ENCODE assay signal across 17 cellular contexts in the genomic region with DNA sequence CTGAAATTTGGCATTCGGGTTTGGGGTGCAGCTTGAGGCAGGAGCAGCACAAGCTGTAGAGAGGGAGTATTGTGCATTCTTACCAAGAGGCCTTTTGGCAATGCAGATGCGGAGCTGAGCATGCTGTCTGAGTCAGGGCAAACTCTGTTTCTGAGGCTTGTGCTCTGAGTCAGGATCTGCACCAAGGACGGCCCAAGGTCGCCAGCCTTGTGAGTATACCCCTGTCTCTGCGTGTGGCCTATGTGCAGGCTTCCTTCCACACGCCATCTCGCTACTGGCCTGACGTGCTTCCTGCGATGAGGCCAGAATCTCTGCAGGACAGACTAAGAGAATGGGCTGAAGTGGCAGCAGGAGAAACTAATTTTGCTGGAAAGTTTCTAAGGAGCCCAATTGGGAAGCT.
"Had no signal": no experiment of that assay in that cellular context is flagged by ENCODE, and none has a peak within 500 bp of the region (broad histone marks: within the 10 kb centered on the region; RNA-seq: fewer than 3 reads in every experiment).

No MANE protein-coding gene starts in this region.

- H3K9me3 Mint-ChIP-seq: activated CD4-positive, alpha-beta T cell treated with anti-CD3 and anti-CD28 coated beads, Interleukin-2, amount 10 ng/mL, durations not matched to agents 7 days and 5 days; activated naive CD4-positive, alpha-beta T cell treated with anti-CD3 and anti-CD28 coated beads, Interleukin-2, amount 10 ng/mL, durations not matched to agents 7 days and 5 days; activated T-helper 2 cell treated with anti-CD3 and anti-CD28 coated beads, Interferon-gamma antibody, Interleukin-2, Interleukin-4, amounts not matched to agents 10 μg/mL and 5 μg/mL and 100 μg/mL, durations not matched to agents 14 hours and 24 hours and 36 hours; mesothelial cell of epicardium; neural crest cell had no signal

- H3K4me3 Mint-ChIP-seq: activated CD4-positive, alpha-beta T cell treated with anti-CD3 and anti-CD28 coated beads, Interleukin-2, amount 10 ng/mL, durations not matched to agents 7 days and 5 days; activated naive CD4-positive, alpha-beta T cell treated with anti-CD3 and anti-CD28 coated beads, Interleukin-2, amount 10 ng/mL, durations not matched to agents 7 days and 5 days; mesothelial cell of epicardium; neural crest cell had no signal

- H3K4me1 Mint-ChIP-seq: activated CD4-positive, alpha-beta T cell treated with anti-CD3 and anti-CD28 coated beads, Interleukin-2, amount 10 ng/mL, durations not matched to agents 7 days and 5 days; activated naive CD4-positive, alpha-beta T cell treated with anti-CD3 and anti-CD28 coated beads, Interleukin-2, amount 10 ng/mL, durations not matched to agents 7 days and 5 days had no signal

- H3K4me1 ChIP-seq: lower lobe of right lung, pancreas, transverse colon had no signal

- ATAC-seq: gastrocnemius medialis, lower lobe of right lung had no signal

- H3K36me3 ChIP-seq: gastrocnemius medialis, lower lobe of right lung, pancreas, transverse colon had no signal

- H3K27me3 ChIP-seq: gastrocnemius medialis, pancreas, transverse colon had no signal

- H3K4me3 ChIP-seq: gastrocnemius medialis, lower lobe of right lung, pancreas, skin epidermis, transverse colon had no signal

- DNase-seq: activated CD4-positive, alpha-beta T cell treated with anti-CD3 and anti-CD28 coated beads, Interleukin-2, amount 10 ng/mL, durations not matched to agents 7 days and 5 days; activated CD4-positive, CD25-positive, alpha-beta regulatory T cell; activated CD8-positive, alpha-beta memory T cell treated with anti-CD3 and anti-CD28 coated beads for 24 hours; activated naive CD4-positive, alpha-beta T cell treated with anti-CD3 and anti-CD28 coated beads, Interleukin-2, amount 10 ng/mL, durations not matched to agents 7 days and 5 days; amniotic stem cell; effector CD8-positive, alpha-beta T cell; gastrocnemius medialis; hippocampal formation; kidney glomerular epithelial cell; lower lobe of right lung; T-helper 2 cell; transverse colon had no signal

- H3K27ac ChIP-seq: gastrocnemius medialis, lower lobe of right lung, pancreas, skin epidermis, transverse colon had no signal

- H3K36me3 Mint-ChIP-seq: activated naive CD4-positive, alpha-beta T cell treated with anti-CD3 and anti-CD28 coated beads, Interleukin-2, amount 10 ng/mL, durations not matched to agents 7 days and 5 days; mesothelial cell of epicardium had no signal

- H3K9me3 ChIP-seq: gastrocnemius medialis, lower lobe of right lung, pancreas, transverse colon had no signal

- H3K27ac Mint-ChIP-seq: activated CD4-positive, alpha-beta T cell treated with anti-CD3 and anti-CD28 coated beads, Interleukin-2, amount 10 ng/mL, durations not matched to agents 7 days and 5 days; activated naive CD4-positive, alpha-beta T cell treated with anti-CD3 and anti-CD28 coated beads, Interleukin-2, amount 10 ng/mL, durations not matched to agents 7 days and 5 days; activated T-helper 2 cell treated with anti-CD3 and anti-CD28 coated beads, Interferon-gamma antibody, Interleukin-2, Interleukin-4, amounts not matched to agents 10 μg/mL and 5 μg/mL and 100 μg/mL, durations not matched to agents 14 hours and 24 hours and 36 hours; mesothelial cell of epicardium had no signal
